1 cellular context compared by ENCODE assay signal in the genomic region with DNA sequence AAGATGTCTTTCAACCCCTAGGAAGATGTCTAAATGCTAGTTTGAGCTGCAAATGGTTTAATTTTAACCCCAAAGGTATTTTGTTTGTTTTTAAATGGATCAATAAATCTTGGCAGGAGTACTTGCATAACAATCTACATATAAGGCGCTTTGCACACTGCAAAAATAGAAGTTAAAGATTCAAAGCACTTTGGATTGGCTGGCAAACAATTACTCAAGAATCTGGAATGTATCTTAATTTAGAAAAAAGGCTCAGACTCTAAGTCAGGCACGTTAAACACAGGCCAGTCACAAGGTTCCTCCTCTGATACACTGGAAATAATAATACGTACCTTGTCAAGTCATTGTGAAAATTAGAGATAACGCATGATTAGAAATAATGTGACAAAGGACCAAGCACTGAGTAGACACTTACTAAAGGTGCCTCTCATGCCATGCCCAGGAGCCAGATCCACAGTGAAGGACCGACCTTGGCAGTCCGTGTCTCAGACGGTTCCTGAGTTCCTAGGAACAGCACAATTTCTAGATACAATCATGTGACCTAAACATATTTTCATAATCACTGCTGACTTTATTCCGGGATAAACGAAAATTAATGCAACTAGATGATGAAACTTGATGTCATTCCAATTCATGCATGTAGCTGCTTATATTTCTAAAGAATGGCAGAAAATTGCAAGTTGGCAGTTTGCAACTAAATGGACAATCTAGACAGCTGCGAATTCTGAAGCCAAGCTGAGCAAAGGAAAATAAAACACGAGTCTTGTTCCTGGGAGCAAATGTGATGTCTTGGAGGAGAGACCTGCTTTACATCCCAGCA.
TF ChIP-seq lines count a peak whose summit lies in the region.

No MANE protein-coding gene starts in this region.

TF ChIP-seq in Ishikawa, 13 proteins besides CTCF, POLR2A, EP300 and RAD21:
- peak; percentile 32; the same call in 1 of the 2 replicates for TF ChIP-seq NFIC (IDR thresholded peaks at IDR 0.05)
- TF ChIP-seq, protein P1, sequence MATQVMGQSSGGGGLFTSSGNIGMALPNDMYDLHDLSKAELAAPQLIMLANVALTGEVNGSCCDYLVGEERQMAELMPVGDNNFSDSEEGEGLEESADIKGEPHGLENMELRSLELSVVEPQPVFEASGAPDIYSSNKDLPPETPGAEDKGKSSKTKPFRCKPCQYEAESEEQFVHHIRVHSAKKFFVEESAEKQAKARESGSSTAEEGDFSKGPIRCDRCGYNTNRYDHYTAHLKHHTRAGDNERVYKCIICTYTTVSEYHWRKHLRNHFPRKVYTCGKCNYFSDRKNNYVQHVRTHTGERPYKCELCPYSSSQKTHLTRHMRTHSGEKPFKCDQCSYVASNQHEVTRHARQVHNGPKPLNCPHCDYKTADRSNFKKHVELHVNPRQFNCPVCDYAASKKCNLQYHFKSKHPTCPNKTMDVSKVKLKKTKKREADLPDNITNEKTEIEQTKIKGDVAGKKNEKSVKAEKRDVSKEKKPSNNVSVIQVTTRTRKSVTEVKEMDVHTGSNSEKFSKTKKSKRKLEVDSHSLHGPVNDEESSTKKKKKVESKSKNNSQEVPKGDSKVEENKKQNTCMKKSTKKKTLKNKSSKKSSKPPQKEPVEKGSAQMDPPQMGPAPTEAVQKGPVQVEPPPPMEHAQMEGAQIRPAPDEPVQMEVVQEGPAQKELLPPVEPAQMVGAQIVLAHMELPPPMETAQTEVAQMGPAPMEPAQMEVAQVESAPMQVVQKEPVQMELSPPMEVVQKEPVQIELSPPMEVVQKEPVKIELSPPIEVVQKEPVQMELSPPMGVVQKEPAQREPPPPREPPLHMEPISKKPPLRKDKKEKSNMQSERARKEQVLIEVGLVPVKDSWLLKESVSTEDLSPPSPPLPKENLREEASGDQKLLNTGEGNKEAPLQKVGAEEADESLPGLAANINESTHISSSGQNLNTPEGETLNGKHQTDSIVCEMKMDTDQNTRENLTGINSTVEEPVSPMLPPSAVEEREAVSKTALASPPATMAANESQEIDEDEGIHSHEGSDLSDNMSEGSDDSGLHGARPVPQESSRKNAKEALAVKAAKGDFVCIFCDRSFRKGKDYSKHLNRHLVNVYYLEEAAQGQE (IDR thresholded peaks at IDR 0.05; ENCODE audit: low read depth) = no peak
- peak; percentile 63; the same call in 1 of the 2 replicates for TF ChIP-seq FOXM1 (IDR thresholded peaks at IDR 0.05; ENCODE audit: borderline replicate concordance, low read depth)
- no peak for TF ChIP-seq EGR1 (IDR thresholded peaks at IDR 0.05)
- peak; percentile 47; the same call in 1 of the 2 replicates for TF ChIP-seq TEAD4 (IDR thresholded peaks at IDR 0.05)
- no peak for TF ChIP-seq CREB1 (IDR thresholded peaks at IDR 0.05; ENCODE audit: low read depth)
- TF ChIP-seq TCF12 (IDR thresholded peaks at IDR 0.05; ENCODE audit: low read depth) = no peak
- TF ChIP-seq CEBPB (IDR thresholded peaks at IDR 0.05) = no peak
- TF ChIP-seq ZBTB7A (IDR thresholded peaks at IDR 0.05; ENCODE audit: low read depth) = no peak
